In genomic region chr9:37784291-37784639, GRCh38 we compare ENCODE assay signal across 8 cellular contexts.
A peak's percentile ranks its signal among the peaks of the same experiment; 100 is the strongest.
DNase-seq lines count a peak whose midpoint lies in the region; ATAC-seq and TF ChIP-seq lines count a peak whose summit lies in the region.

No MANE protein-coding gene starts in this region.

- H3K4me3 ChIP-seq in HUES48 (ENCODE audit: low read depth, low read length), result peak overlapping the region; percentile 99
- H3K4me3 ChIP-seq in cardiac fibroblast (replicated peaks in 1 of 2; ENCODE audit: low read depth in 2 of 2, low read length in 2 of 2), result peak overlapping the region; percentile 87 to 98
- H3K4me3 ChIP-seq in muscle layer of colon (ENCODE audit: low read depth in 1 of 2, low read length in 2 of 2), result peak overlapping the region; percentile 82 to 93

- no peak for TF ChIP-seq CTCF in cardiac fibroblast (IDR thresholded peaks at IDR 0.05; ENCODE audit: low read depth, low read length)

- H3K27ac ChIP-seq in HUES48 (ENCODE audit: low read depth, low read length) (peak overlapping the region; percentile 90), muscle layer of colon (ENCODE audit: low read depth, low read length) (peak overlapping the region; percentile 76)

- H3K9ac ChIP-seq in HUES48 (ENCODE audit: low read depth, low read length) (peak overlapping the region; percentile 92), muscle layer of colon (ENCODE audit: low read length) (peak overlapping the region; percentile 77)

- H3K4me1 ChIP-seq in HUES48 (ENCODE audit: control insufficient read depth, insufficient read depth, low read length) (peaks cover 5% of the 10 kb centered on the region), muscle layer of colon (ENCODE audit: insufficient read depth, low read length) (peaks cover 7% of the 10 kb centered on the region)

- H3K36me3 ChIP-seq in HUES48 (ENCODE audit: control insufficient read depth, insufficient read depth, low read length), result peaks cover 48% of the 10 kb centered on the region
- peaks cover 36% of the 10 kb centered on the region for H3K36me3 ChIP-seq in muscle layer of colon (ENCODE audit: insufficient read depth, low read length)

- H3K9me3 ChIP-seq in HUES48 (ENCODE audit: control insufficient read depth, insufficient read depth, low read length) (no peaks in the 10 kb centered on the region), muscle layer of colon (ENCODE audit: low read length) (no peaks in the 10 kb centered on the region)

- DNase-seq in AG08396 (ENCODE audit: low spot score), result peak; percentile 33
- DNase-seq in cardiac fibroblast (ENCODE audit: low read depth in 2 of 2), result peak in 1 of 2 donors; percentile 26
- DNase-seq in stimulated activated CD4-positive, alpha-beta T cell treated with anti-CD3 and anti-CD28 coated beads, Interleukin-4, amount 100 ng/mL, for 4 hours, result no peak
- DNase-seq in DMS 273 treated with DMSO at 0.1 percent for 48 hours (lab: John Stamatoyannopoulos, UW), result no peak

- H3K27me3 ChIP-seq in HUES48 (ENCODE audit: control insufficient read depth, insufficient read depth, low read length), result no peaks in the 10 kb centered on the region
- peaks cover 0 to 7% of the 10 kb centered on the region in 2 donors for H3K27me3 ChIP-seq in muscle layer of colon (ENCODE audit: control insufficient read depth in 1 of 2, insufficient read depth in 2 of 2, low read length in 2 of 2)

- ATAC-seq in HG03342 (IDR thresholded peaks at IDR 0.05; ENCODE audit: unreplicated experiment), result no peak
- no peak for ATAC-seq in GM21825 (IDR thresholded peaks at IDR 0.05; ENCODE audit: unreplicated experiment)
